In genomic region chr15:39461536-39462140, GRCh38 we compare ENCODE assay signal across 18 cellular contexts.
DNase-seq lines count a peak whose midpoint lies in the region; ATAC-seq, FAIRE-seq and TF ChIP-seq lines count a peak whose summit lies in the region.
"Had no signal": no experiment of that assay in that cellular context is flagged by ENCODE, and none has a peak within 500 bp of the region (broad histone marks: within the 10 kb centered on the region; RNA-seq: fewer than 3 reads in every experiment).

No MANE protein-coding gene starts in this region.

- DNase-seq in LHCN-M2 (ENCODE audit: low read depth) (peak; percentile 74), endothelial cell of umbilical vein (ENCODE audit: low read depth, low spot score) (peak; percentile 57), left ventricle myocardium inferior (peak; percentile 69), psoas muscle (peak; percentile 55 to 71), NCI-H2171 (lab: John Stamatoyannopoulos, UW) (no peak), activated gamma-delta T cell treated with Interleukin-2 at 50 U/mL for 16 hours (no peak), NCI-H1092 treated with DMSO at 0.1 percent for 48 hours (lab: John Stamatoyannopoulos, UW) (no peak)
- DNase-seq: activated B cell treated with CpG ODN at 0.5 μM for 24 hours; central memory CD4-positive, alpha-beta T cell; effector memory CD8-positive, alpha-beta T cell; NCI-H1694; nephron progenitor cell; right lobe of liver; SIG-M5; stimulated activated CD4-positive, alpha-beta T cell treated with anti-CD3 and anti-CD28 coated beads, Interleukin-2, amount 100 ng/mL, for 48 hours; T-helper 17 cell had no signal

- H3K4me3 ChIP-seq in endothelial cell of umbilical vein (replicated peaks in 1 of 3; ENCODE audit: insufficient read depth in 1 of 3, low read depth in 1 of 3, low read length in 3 of 3) (no peak overlapping the region), left ventricle myocardium inferior (no peak overlapping the region), psoas muscle (no peak overlapping the region)
- H3K4me3 ChIP-seq: right lobe of liver had no signal

- FAIRE-seq in endothelial cell of umbilical vein (lab: Jason Lieb, UNC), result no peak

- peaks cover 24% of the 10 kb centered on the region for H3K4me1 ChIP-seq in endothelial cell of umbilical vein (ENCODE audit: control insufficient read depth, extremely low read depth, insufficient read depth, low read length)
- peaks cover 31% of the 10 kb centered on the region for H3K4me1 ChIP-seq in left ventricle myocardium inferior
- no peaks in the 10 kb centered on the region for H3K4me1 ChIP-seq in psoas muscle
- H3K4me1 ChIP-seq: right lobe of liver had no signal

- H3K27me3 ChIP-seq in endothelial cell of umbilical vein (ENCODE audit: control insufficient read depth in 2 of 2, insufficient read depth in 2 of 2, low read length in 2 of 2), result no peaks in the 10 kb centered on the region
- no peaks in the 10 kb centered on the region for H3K27me3 ChIP-seq in left ventricle myocardium inferior (ENCODE audit: low read depth)
- no peaks in the 10 kb centered on the region for H3K27me3 ChIP-seq in psoas muscle (ENCODE audit: insufficient read depth in 3 of 3, low read length in 2 of 3)
- H3K27me3 ChIP-seq: right lobe of liver had no signal

- no peak overlapping the region for H2AFZ ChIP-seq in endothelial cell of umbilical vein (ENCODE audit: low read depth, low read length)

- no peaks in the 10 kb centered on the region for H3K9me3 ChIP-seq in endothelial cell of umbilical vein (replicated peaks; ENCODE audit: control insufficient read depth, insufficient read depth, low read length)
- peaks cover 8% of the 10 kb centered on the region for H3K9me3 ChIP-seq in left ventricle myocardium inferior (replicated peaks)
- H3K9me3 ChIP-seq in psoas muscle, result no peaks in the 10 kb centered on the region
- H3K9me3 ChIP-seq: right lobe of liver had no signal

- TF ChIP-seq CTCF in endothelial cell of umbilical vein (IDR thresholded peaks at IDR 0.05; ENCODE audit: extremely low read depth in 1 of 2, insufficient read depth in 1 of 2, low read depth in 1 of 2, low read length in 2 of 2) (no peak), left ventricle myocardium inferior (IDR thresholded peaks at IDR 0.05; ENCODE audit: borderline replicate concordance) (no peak), psoas muscle (IDR thresholded peaks at IDR 0.05) (no peak)

- no peak overlapping the region for H3K4me2 ChIP-seq in endothelial cell of umbilical vein (ENCODE audit: insufficient read depth, low read length)

- H4K20me1 ChIP-seq in endothelial cell of umbilical vein (replicated peaks; ENCODE audit: control insufficient read depth, extremely low read depth, insufficient read depth, low read length), result no peaks in the 10 kb centered on the region

- 5 to 13% (median 7%) methylated on average over 2 of the region's 2 CpGs for WGBS in psoas muscle, 3 donors

- CTCF ChIA-PET in endothelial cell of umbilical vein (lab: Charles Lee), result interaction anchor here (0.7 to 1.9 kb wide), 5 partner anchors 10 to 119 kb away, joined by 3 to 6 read pairs (median 3); partner anchors contain the start of gene THBS1

- no peak overlapping the region for H3K27ac ChIP-seq in endothelial cell of umbilical vein (ENCODE audit: insufficient read depth, low read depth, low read length)
- H3K27ac ChIP-seq in left ventricle myocardium inferior (replicated peaks), result peak overlapping the region; percentile 62
- peak overlapping the region; percentile 15 for H3K27ac ChIP-seq in psoas muscle
- H3K27ac ChIP-seq: right lobe of liver had no signal

- no peaks in the 10 kb centered on the region for H3K79me2 ChIP-seq in endothelial cell of umbilical vein (ENCODE audit: control insufficient read depth, insufficient read depth, low read length)

- no TSS peak for BruUV-seq in endothelial cell of umbilical vein (replicated peaks; lab: Mats Ljungman, UMichigan)

- TF ChIP-seq POLR2A in endothelial cell of umbilical vein (IDR thresholded peaks at IDR 0.05; ENCODE audit: low read depth, low read length), result no peak

- POLR2A ChIA-PET in endothelial cell of umbilical vein (lab: Charles Lee), result interaction anchor here (0.7 to 2.3 kb wide), 2 partner anchors 119 to 321 kb away, joined by 3 to 6 read pairs; partner anchors contain the start of gene THBS1

- no peak overlapping the region for H3K9ac ChIP-seq in endothelial cell of umbilical vein (replicated peaks; ENCODE audit: extremely low read depth, insufficient read depth, low read length)

- ATAC-seq in psoas muscle (peak in 2 of 4 donors; percentile 54 to 56), HG03378 (IDR thresholded peaks at IDR 0.05; ENCODE audit: unreplicated experiment) (no peak)
- ATAC-seq: activated T-helper 17 cell treated with anti-CD3 and anti-CD28 coated beads, Interleukin-2, amount 50 U/mL, for 72 hours; effector memory CD8-positive, alpha-beta T cell; T-helper 17 cell had no signal

- no peaks in the 10 kb centered on the region for H3K36me3 ChIP-seq in endothelial cell of umbilical vein (ENCODE audit: control insufficient read depth in 2 of 2, extremely low read depth in 1 of 2, insufficient read depth in 2 of 2, low read length in 2 of 2)
- H3K36me3 ChIP-seq in left ventricle myocardium inferior, result no peaks in the 10 kb centered on the region
- H3K36me3 ChIP-seq in psoas muscle (ENCODE audit: insufficient read depth in 1 of 2, low read depth in 1 of 2), result no peaks in the 10 kb centered on the region
- H3K36me3 ChIP-seq: right lobe of liver had no signal

- dilution Hi-C loops in endothelial cell of umbilical vein (cut with MboI; ENCODE audit: extremely low pct_ligation_motif_present, low sequenced_read_pairs), result no loop called here

- no peaks in the 10 kb centered on the region for H3K9me1 ChIP-seq in endothelial cell of umbilical vein (replicated peaks; ENCODE audit: control insufficient read depth, extremely low read depth, insufficient read depth, low read length)

- intact Hi-C loops in endothelial cell of umbilical vein (cut with micrococcal nuclease), result no loop called here
- intact Hi-C loops in left ventricle myocardium inferior (cut with micrococcal nuclease), result no loop called here
- intact Hi-C loops in psoas muscle (cut with DNase I), result no loop called here

TF ChIP-seq in endothelial cell of umbilical vein, 7 proteins besides CTCF, POLR2A, EP300 and RAD21:
- TF ChIP-seq EZH2 (IDR thresholded peaks at IDR 0.05; ENCODE audit: borderline replicate concordance, low read depth, low read length, severe bottlenecking) (no peak), MYC (IDR thresholded peaks at IDR 0.05; ENCODE audit: low read depth, low read length) (no peak), GATA2 (IDR thresholded peaks at IDR 0.05; ENCODE audit: insufficient read depth, insufficient read length, low read depth, low read length) (no peak), MAX (IDR thresholded peaks at IDR 0.05; ENCODE audit: insufficient read depth, insufficient read length) (no peak), POLR2AphosphoS5 (IDR thresholded peaks at IDR 0.05; ENCODE audit: insufficient read depth, low read depth, low read length) (no peak), FOS (IDR thresholded peaks at IDR 0.05; ENCODE audit: borderline replicate concordance, insufficient read depth, low read length) (no peak), JUN (IDR thresholded peaks at IDR 0.05; ENCODE audit: borderline replicate concordance, insufficient read depth, insufficient read length, low read depth) (no peak)

Comparison
In these comparisons a context has a peak if more than half of its experiments do, and no peak if none do; other contexts are left out.
1. DNase-seq: peak in LHCN-M2 (single experiment), endothelial cell of umbilical vein (single experiment), left ventricle myocardium inferior (single experiment) and psoas muscle (2 of 2); none in NCI-H2171 (single experiment), activated gamma-delta T cell treated with Interleukin-2 at 50 U/mL for 16 hours (single experiment) and NCI-H1092 treated with DMSO at 0.1 percent for 48 hours (single experiment).